ENCODE assay signal across 37 cellular contexts in the genomic region with DNA sequence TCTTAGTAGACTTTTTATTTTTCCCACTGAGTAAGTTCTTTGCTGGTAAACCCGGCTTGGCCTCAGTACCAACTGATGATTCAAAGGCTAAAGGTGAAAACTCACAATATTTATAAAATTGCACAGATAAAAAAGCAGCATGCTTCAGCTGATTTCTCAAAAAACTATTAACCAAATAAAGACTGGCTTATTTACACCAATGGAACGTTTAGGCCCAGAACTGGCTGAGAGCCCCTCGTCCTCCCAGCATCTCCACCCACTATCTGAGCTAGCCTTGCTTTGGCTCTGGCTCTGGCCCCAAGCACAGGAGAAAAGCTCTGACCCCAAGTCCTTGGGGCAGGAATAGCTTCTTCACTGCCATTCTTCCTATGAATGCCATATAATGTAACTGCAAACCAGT.
"Had no signal": no experiment of that assay in that cellular context is flagged by ENCODE, and none has a peak within 500 bp of the region (broad histone marks: within the 10 kb centered on the region; RNA-seq: fewer than 3 reads in every experiment).

No MANE protein-coding gene starts in this region.

- H3K27ac ChIP-seq: body of pancreas, epithelial cell of prostate, foreskin keratinocyte, gastrocnemius medialis, heart left ventricle, WERI-Rb-1 had no signal

- DNase-seq: activated CD4-positive, alpha-beta memory T cell treated with anti-CD3 and anti-CD28 coated beads for 36 hours; activated CD4-positive, alpha-beta T cell treated with anti-CD3 and anti-CD28 coated beads for 36 hours; activated CD4-positive, alpha-beta T cell treated with anti-CD3 and anti-CD28 coated beads, Interleukin-2, amount 10 ng/mL, durations not matched to agents 24 days and 14 days; activated CD4-positive, CD25-positive, alpha-beta regulatory T cell; activated CD4-positive, CD25-positive, alpha-beta regulatory T cell treated with anti-CD3 and anti-CD28 coated beads, Interleukin-2, amount 50 U/mL, for 72 hours; activated CD8-positive, alpha-beta memory T cell treated with anti-CD3 and anti-CD28 coated beads, Interleukin-2, amount 10 ng/mL, durations not matched to agents 7 days and 5 days; activated CD8-positive, alpha-beta memory T cell treated with anti-CD3 and anti-CD28 coated beads, Interleukin-2, amount 50 U/mL, for 4 hours; activated CD8-positive, alpha-beta T cell treated with anti-CD3 and anti-CD28 coated beads, Interleukin-2, amount 10 ng/mL, durations not matched to agents 7 days and 5 days; activated effector memory CD4-positive, alpha-beta T cell treated with anti-CD3 and anti-CD28 coated beads, Interleukin-2, amount 50 U/mL, for 16 hours; activated naive CD4-positive, alpha-beta T cell treated with anti-CD3 and anti-CD28 coated beads for 36 hours; activated naive CD8-positive, alpha-beta T cell treated with anti-CD3 and anti-CD28 coated beads for 36 hours; activated naive CD8-positive, alpha-beta T cell treated with anti-CD3 and anti-CD28 coated beads, Interleukin-2, amount 50 U/mL, for 24 hours; activated T-cell treated with anti-CD3 and anti-CD28 coated beads, Interleukin-2, amount 50 U/mL, for 1 hour; activated T-cell treated with anti-CD3 and anti-CD28 coated beads, Interleukin-2, amount 50 U/mL, for 48 hours; amygdala; aorta; body of pancreas; caudate nucleus; cortex of kidney; dermis blood vessel endothelial cell; effector CD4-positive, alpha-beta T cell; foreskin keratinocyte; gastrocnemius medialis; glutamatergic neuron; heart left ventricle; T-helper 1 cell; T-helper 17 cell; T1000; WERI-Rb-1 had no signal

- H3K4me1 Mint-ChIP-seq: activated CD4-positive, alpha-beta T cell treated with anti-CD3 and anti-CD28 coated beads for 36 hours; activated CD4-positive, alpha-beta T cell treated with anti-CD3 and anti-CD28 coated beads, Interleukin-2, amount 10 ng/mL, durations not matched to agents 24 days and 14 days; activated CD8-positive, alpha-beta memory T cell treated with anti-CD3 and anti-CD28 coated beads, Interleukin-2, amount 10 ng/mL, durations not matched to agents 7 days and 5 days; activated naive CD4-positive, alpha-beta T cell treated with anti-CD3 and anti-CD28 coated beads, Interleukin-2, amount 50 U/mL, for 24 hours; activated naive CD8-positive, alpha-beta T cell treated with anti-CD3 and anti-CD28 coated beads, Interleukin-2, amount 50 U/mL, for 24 hours had no signal

- H3K9me3 ChIP-seq: adrenal gland, body of pancreas had no signal

- FAIRE-seq: colon, endothelial cell of umbilical vein had no signal

- H3K4me3 Mint-ChIP-seq: activated CD4-positive, alpha-beta memory T cell treated with anti-CD3 and anti-CD28 coated beads for 36 hours; activated CD4-positive, alpha-beta T cell treated with anti-CD3 and anti-CD28 coated beads for 36 hours; activated CD4-positive, alpha-beta T cell treated with anti-CD3 and anti-CD28 coated beads, Interleukin-2, amount 10 ng/mL, durations not matched to agents 24 days and 14 days; activated CD8-positive, alpha-beta memory T cell treated with anti-CD3 and anti-CD28 coated beads, Interleukin-2, amount 10 ng/mL, durations not matched to agents 7 days and 5 days; activated CD8-positive, alpha-beta T cell treated with anti-CD3 and anti-CD28 coated beads, Interleukin-2, amount 10 ng/mL, durations not matched to agents 7 days and 5 days; activated naive CD4-positive, alpha-beta T cell treated with anti-CD3 and anti-CD28 coated beads for 36 hours; activated naive CD4-positive, alpha-beta T cell treated with anti-CD3 and anti-CD28 coated beads, Interleukin-2, amount 50 U/mL, for 24 hours; activated naive CD8-positive, alpha-beta T cell treated with anti-CD3 and anti-CD28 coated beads for 36 hours; activated naive CD8-positive, alpha-beta T cell treated with anti-CD3 and anti-CD28 coated beads, Interleukin-2, amount 50 U/mL, for 24 hours; activated T-helper 1 cell treated with anti-CD3 and anti-CD28 coated beads, Interleukin-12 subunit alpha, Interleukin-12 subunit beta, Interleukin-2, Interleukin-4 antibody, amounts not matched to agents 30 ng/mL and 10 ng/mL and 1 ng/mL, durations not matched to agents 14 hours and 24 hours and 36 hours; T-helper 17 cell; T-helper 2 cell treated with Interferon-gamma antibody and Interleukin-4, amounts not matched to agents 5 μg/mL and 100 μg/mL, for 36 hours had no signal

- H3K4me3 ChIP-seq: adrenal gland, body of pancreas, gastrocnemius medialis, heart left ventricle had no signal

- H3K4me1 ChIP-seq: body of pancreas, foreskin keratinocyte, gastrocnemius medialis, heart left ventricle had no signal

- ATAC-seq: activated CD4-positive, alpha-beta T cell treated with anti-CD3 and anti-CD28 coated beads for 36 hours; activated CD8-positive, alpha-beta memory T cell treated with anti-CD3 and anti-CD28 coated beads, Interleukin-2, amount 10 ng/mL, durations not matched to agents 7 days and 5 days; activated CD8-positive, alpha-beta T cell treated with anti-CD3 and anti-CD28 coated beads, Interleukin-2, amount 10 ng/mL, durations not matched to agents 7 days and 5 days; activated naive CD8-positive, alpha-beta T cell treated with anti-CD3 and anti-CD28 coated beads, Interleukin-2, amount 50 U/mL, for 24 hours; body of pancreas; foreskin keratinocyte; gastrocnemius medialis; heart left ventricle; T-helper 17 cell had no signal

- H3K27ac Mint-ChIP-seq: activated CD4-positive, alpha-beta memory T cell treated with anti-CD3 and anti-CD28 coated beads for 36 hours; activated CD4-positive, alpha-beta T cell treated with anti-CD3 and anti-CD28 coated beads for 36 hours; activated CD4-positive, alpha-beta T cell treated with anti-CD3 and anti-CD28 coated beads, Interleukin-2, amount 10 ng/mL, durations not matched to agents 24 days and 14 days; activated CD8-positive, alpha-beta memory T cell treated with anti-CD3 and anti-CD28 coated beads, Interleukin-2, amount 10 ng/mL, durations not matched to agents 7 days and 5 days; activated CD8-positive, alpha-beta T cell treated with anti-CD3 and anti-CD28 coated beads, Interleukin-2, amount 10 ng/mL, durations not matched to agents 7 days and 5 days; activated naive CD4-positive, alpha-beta T cell treated with anti-CD3 and anti-CD28 coated beads for 36 hours; activated naive CD4-positive, alpha-beta T cell treated with anti-CD3 and anti-CD28 coated beads, Interleukin-2, amount 50 U/mL, for 24 hours; activated naive CD8-positive, alpha-beta T cell treated with anti-CD3 and anti-CD28 coated beads for 36 hours; activated naive CD8-positive, alpha-beta T cell treated with anti-CD3 and anti-CD28 coated beads, Interleukin-2, amount 50 U/mL, for 24 hours; activated T-helper 1 cell treated with anti-CD3 and anti-CD28 coated beads, Interleukin-12 subunit alpha, Interleukin-12 subunit beta, Interleukin-2, Interleukin-4 antibody, amounts not matched to agents 30 ng/mL and 10 ng/mL and 1 ng/mL, durations not matched to agents 14 hours and 24 hours and 36 hours; activated T-helper 2 cell treated with anti-CD3 and anti-CD28 coated beads, Interferon-gamma antibody, Interleukin-2, Interleukin-4, amounts not matched to agents 10 μg/mL and 5 μg/mL and 100 μg/mL, durations not matched to agents 14 hours and 24 hours and 36 hours; T-helper 17 cell; T-helper 2 cell treated with Interferon-gamma antibody and Interleukin-4, amounts not matched to agents 5 μg/mL and 100 μg/mL, for 36 hours had no signal

- H3K27me3 ChIP-seq: adrenal gland, body of pancreas, foreskin keratinocyte, gastrocnemius medialis, heart left ventricle had no signal

- H3K27me3 Mint-ChIP-seq: activated CD4-positive, alpha-beta memory T cell treated with anti-CD3 and anti-CD28 coated beads for 36 hours; activated CD4-positive, alpha-beta T cell treated with anti-CD3 and anti-CD28 coated beads for 36 hours; activated CD4-positive, alpha-beta T cell treated with anti-CD3 and anti-CD28 coated beads, Interleukin-2, amount 10 ng/mL, durations not matched to agents 24 days and 14 days; activated CD8-positive, alpha-beta memory T cell treated with anti-CD3 and anti-CD28 coated beads, Interleukin-2, amount 10 ng/mL, durations not matched to agents 7 days and 5 days; activated naive CD4-positive, alpha-beta T cell treated with anti-CD3 and anti-CD28 coated beads, Interleukin-2, amount 50 U/mL, for 24 hours; activated naive CD8-positive, alpha-beta T cell treated with anti-CD3 and anti-CD28 coated beads for 36 hours; activated naive CD8-positive, alpha-beta T cell treated with anti-CD3 and anti-CD28 coated beads, Interleukin-2, amount 50 U/mL, for 24 hours; T-helper 17 cell had no signal
